Comparison of ENCODE assay signal across 11 cellular contexts in genomic region chr1:24923485-24924113, GRCh38.
A peak's percentile ranks its signal among the peaks of the same experiment; 100 is the strongest.
DNase-seq lines count a peak whose midpoint lies in the region; ATAC-seq and TF ChIP-seq lines count a peak whose summit lies in the region.
"Had no signal": no experiment of that assay in that cellular context is flagged by ENCODE, and none has a peak within 500 bp of the region (broad histone marks: within the 10 kb centered on the region; RNA-seq: fewer than 3 reads in every experiment).

No MANE protein-coding gene starts in this region.

- no peaks in the 10 kb centered on the region for H3K9me3 ChIP-seq in Loucy (ENCODE audit: insufficient read depth, low read depth, low read length)
- no peaks in the 10 kb centered on the region for H3K9me3 ChIP-seq in effector memory CD4-positive, alpha-beta T cell (ENCODE audit: control insufficient read depth, low read length)
- H3K9me3 ChIP-seq: neutrophil had no signal

- TF ChIP-seq CTCF in GM06990 (IDR thresholded peaks at IDR 0.05; ENCODE audit: insufficient read depth, low read length, poor library complexity, severe bottlenecking), result no peak
- TF ChIP-seq CTCF in Loucy (conservative IDR thresholded peaks at IDR 0.05; ENCODE audit: low read length), result no peak

- H3K4me3 ChIP-seq in GM06990 (replicated peaks; ENCODE audit: low read depth, low read length) (no peak overlapping the region), Loucy (ENCODE audit: low read length, poor library complexity, severe bottlenecking) (no peak overlapping the region)
- peak overlapping the region; percentile 4 for H3K4me3 ChIP-seq in effector memory CD4-positive, alpha-beta T cell (ENCODE audit: insufficient read depth, low read depth, low read length, poor library complexity, severe bottlenecking)

- DNase-seq in GM06990 (ENCODE audit: extremely low read depth, insufficient read length), result peak; percentile 86
- no peak for DNase-seq in effector memory CD4-positive, alpha-beta T cell
- DNase-seq in globus pallidus (ENCODE audit: low spot score), result no peak
- DNase-seq in substantia nigra (lab: John Stamatoyannopoulos, UW), result no peak
- DNase-seq: activated CD4-positive, CD25-positive, alpha-beta regulatory T cell; NCI-H1105 had no signal

- peak overlapping the region; percentile 16 for H3K4me2 ChIP-seq in Loucy (ENCODE audit: low read depth, low read length, poor library complexity, severe bottlenecking)

- peak overlapping the region; percentile 96 for H3K27ac ChIP-seq in effector memory CD4-positive, alpha-beta T cell (ENCODE audit: insufficient read depth, low read length, poor library complexity, severe bottlenecking)
- no peak overlapping the region for H3K27ac ChIP-seq in substantia nigra (ENCODE audit: low read depth, low read length, poor library complexity, severe bottlenecking)
- H3K27ac ChIP-seq: neutrophil had no signal

- H4K20me1 ChIP-seq in Loucy (ENCODE audit: insufficient read depth, low read length, poor library complexity, severe bottlenecking), result peaks cover 78% of the 10 kb centered on the region

- peaks cover 42% of the 10 kb centered on the region for H3K36me3 ChIP-seq in GM06990 (ENCODE audit: control insufficient read depth, insufficient read depth, low read length)
- peaks cover 74% of the 10 kb centered on the region; the same call in 1 of the 2 replicates for H3K36me3 ChIP-seq in Loucy (ENCODE audit: insufficient read depth, low read length)
- H3K36me3 ChIP-seq in effector memory CD4-positive, alpha-beta T cell (ENCODE audit: control insufficient read depth, insufficient read depth, low read length), result peaks cover 38% of the 10 kb centered on the region

- H3K79me2 ChIP-seq in Loucy (ENCODE audit: insufficient read depth, low read length), result peaks cover 90% of the 10 kb centered on the region

- H3K9ac ChIP-seq in Loucy (ENCODE audit: low read depth, low read length, poor library complexity, severe bottlenecking), result no peak overlapping the region

- H3F3A ChIP-seq in Loucy (ENCODE audit: low read depth), result no peaks in the 10 kb centered on the region

- H3K9me2 ChIP-seq in Loucy (replicated peaks; ENCODE audit: low read depth, low read length), result no peaks in the 10 kb centered on the region

- H3K4me1 ChIP-seq in Loucy (ENCODE audit: insufficient read depth, low read length, poor library complexity, severe bottlenecking), result peaks cover 51% of the 10 kb centered on the region
- H3K4me1 ChIP-seq in effector memory CD4-positive, alpha-beta T cell (ENCODE audit: control insufficient read depth, insufficient read depth, low read length, poor library complexity, severe bottlenecking), result peaks cover 77% of the 10 kb centered on the region

- H2AFZ ChIP-seq in Loucy (ENCODE audit: low read length), result no peak overlapping the region

- no peaks in the 10 kb centered on the region for H3K27me3 ChIP-seq in GM06990 (replicated peaks; ENCODE audit: control insufficient read depth, insufficient read depth, low read length)
- H3K27me3 ChIP-seq in Loucy (ENCODE audit: insufficient read depth, low read length, poor library complexity, severe bottlenecking), result no peaks in the 10 kb centered on the region
- H3K27me3 ChIP-seq in effector memory CD4-positive, alpha-beta T cell (replicated peaks; ENCODE audit: control insufficient read depth, insufficient read depth, low read length, poor library complexity, severe bottlenecking), result no peaks in the 10 kb centered on the region
- H3K27me3 ChIP-seq: neutrophil had no signal

- peak; percentile 38 for ATAC-seq in GM18868 (IDR thresholded peaks at IDR 0.05; ENCODE audit: unreplicated experiment)
- no peak for ATAC-seq in GM21360 (IDR thresholded peaks at IDR 0.05; ENCODE audit: unreplicated experiment)
- no peak for ATAC-seq in HG02938 (IDR thresholded peaks at IDR 0.05; ENCODE audit: unreplicated experiment)
